ENCODE assay signal across 8 cellular contexts in the genomic region with DNA sequence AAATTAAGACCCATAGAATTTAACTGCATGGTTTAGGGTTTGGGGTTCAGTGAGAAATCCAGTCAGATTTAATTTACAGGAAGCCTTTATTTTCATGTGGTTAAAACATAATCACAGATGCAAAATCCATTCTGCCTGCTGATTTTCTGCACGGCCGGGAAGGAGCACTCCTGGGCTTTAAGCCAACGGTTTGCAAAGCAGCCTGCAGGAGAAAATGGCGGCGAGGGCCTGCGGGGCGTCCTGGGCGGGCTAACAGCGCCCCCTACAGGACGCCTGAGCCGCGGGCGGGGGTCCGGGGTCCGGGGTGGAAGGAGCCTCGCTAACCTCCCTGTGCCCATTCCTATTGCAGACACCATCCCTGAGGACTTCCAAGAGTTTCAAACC. TPM values are rescaled to one million over a fixed set of nuclear protein-coding genes. Genes with fewer than 3 reads are reported as not detected.
DNase-seq lines count a peak whose midpoint lies in the region; ATAC-seq and TF ChIP-seq lines count a peak whose summit lies in the region.

No MANE protein-coding gene starts in this region.

- no peaks in the 10 kb centered on the region for H3K9me3 ChIP-seq in gastrocnemius medialis

- no peaks in the 10 kb centered on the region for H3K27me3 ChIP-seq in gastrocnemius medialis

- H3K27ac ChIP-seq in gastrocnemius medialis: peak overlapping the region; percentile 50 to 67 (median 64)

- intact Hi-C loops in gastrocnemius medialis (cut with DNase I; ENCODE audit: low total_unique reads): loop anchor here (2.0 to 5.0 kb wide), 2 partner anchors 225 to 1058 kb away; no protein-coding TSS in a partner anchor

- in situ Hi-C loops in gastrocnemius medialis (cut with MboI; ENCODE audit: low sequenced_read_pairs in 4 of 4): loop anchor here in 1 of 4 donors (25.0 kb wide), 1 partner anchor 580 kb away; a partner anchor contains a TSS

- ATAC-seq in SK-N-SH treated with all-trans-retinoic acid at 6 μM for 48 hours: peak; percentile 31; the same call in 1 of the 3 replicates
- ATAC-seq in gastrocnemius medialis: peak; percentile 57 to 73
- ATAC-seq in GM18861 (IDR thresholded peaks at IDR 0.05; ENCODE audit: unreplicated experiment): no peak
- no peak for ATAC-seq in HG03108 (IDR thresholded peaks at IDR 0.05; ENCODE audit: unreplicated experiment)

- H3K4me3 ChIP-seq in gastrocnemius medialis: peak overlapping the region; percentile 38 to 46 (median 44)

- peaks cover 6 to 12% of the 10 kb centered on the region in 2 donors for H3K4me1 ChIP-seq in gastrocnemius medialis

- TF ChIP-seq POLR2A in gastrocnemius medialis (IDR thresholded peaks at IDR 0.05): no peak

- TF ChIP-seq CTCF in LNCAP (IDR thresholded peaks at IDR 0.05): peak; percentile 94
- peak; percentile 49 to 91 (median 75) for TF ChIP-seq CTCF in gastrocnemius medialis (IDR thresholded peaks at IDR 0.05 in 4 of 5, conservative IDR thresholded peaks at IDR 0.05 in 1 of 5)

- DNase-seq in DMS 273 treated with DMSO at 0.1 percent for 48 hours (lab: John Stamatoyannopoulos, UW) (peak; percentile 62), astrocyte of the hippocampus (ENCODE audit: low read depth, low spot score) (peak; percentile 89), hippocampal formation (lab: John Stamatoyannopoulos, UW) (peak; percentile 75 to 78), gastrocnemius medialis (peak; percentile 20 to 52)

- no peaks in the 10 kb centered on the region for H3K36me3 ChIP-seq in gastrocnemius medialis

TF ChIP-seq in SK-N-SH treated with all-trans-retinoic acid at 6 μM for 48 hours, 23 proteins besides CTCF, POLR2A, EP300 and RAD21:
- TF ChIP-seq CSDC2 (CRISPR knock-in tag; IDR thresholded peaks at IDR 0.05) (no peak), OSR1 (CRISPR knock-in tag; IDR thresholded peaks at IDR 0.05) (no peak), ZNF565 (CRISPR knock-in tag; conservative IDR thresholded peaks at IDR 0.05; ENCODE audit: low read depth) (no peak), ZC3H10 (CRISPR knock-in tag; IDR thresholded peaks at IDR 0.05) (no peak), TCF4 (CRISPR knock-in tag; IDR thresholded peaks at IDR 0.05; ENCODE audit: borderline replicate concordance) (no peak), SNAI2 (CRISPR knock-in tag; IDR thresholded peaks at IDR 0.05) (no peak), ZFP30 (CRISPR knock-in tag; IDR thresholded peaks at IDR 0.05) (no peak), ZNF8 (CRISPR knock-in tag; IDR thresholded peaks at IDR 0.05) (no peak), PPARA (CRISPR knock-in tag; IDR thresholded peaks at IDR 0.05; ENCODE audit: borderline replicate concordance) (no peak), ARNTL (CRISPR knock-in tag; IDR thresholded peaks at IDR 0.05; ENCODE audit: borderline replicate concordance, low read depth) (no peak), ZFP3 (CRISPR knock-in tag; IDR thresholded peaks at IDR 0.05) (no peak), ZNF70 (CRISPR knock-in tag; IDR thresholded peaks at IDR 0.05) (no peak), ESRRG (CRISPR knock-in tag; IDR thresholded peaks at IDR 0.05) (no peak)
- TF ChIP-seq, protein P1, sequence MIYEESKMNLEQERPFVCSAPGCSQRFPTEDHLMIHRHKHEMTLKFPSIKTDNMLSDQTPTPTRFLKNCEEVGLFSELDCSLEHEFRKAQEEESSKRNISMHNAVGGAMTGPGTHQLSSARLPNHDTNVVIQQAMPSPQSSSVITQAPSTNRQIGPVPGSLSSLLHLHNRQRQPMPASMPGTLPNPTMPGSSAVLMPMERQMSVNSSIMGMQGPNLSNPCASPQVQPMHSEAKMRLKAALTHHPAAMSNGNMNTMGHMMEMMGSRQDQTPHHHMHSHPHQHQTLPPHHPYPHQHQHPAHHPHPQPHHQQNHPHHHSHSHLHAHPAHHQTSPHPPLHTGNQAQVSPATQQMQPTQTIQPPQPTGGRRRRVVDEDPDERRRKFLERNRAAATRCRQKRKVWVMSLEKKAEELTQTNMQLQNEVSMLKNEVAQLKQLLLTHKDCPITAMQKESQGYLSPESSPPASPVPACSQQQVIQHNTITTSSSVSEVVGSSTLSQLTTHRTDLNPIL (CRISPR knock-in tag; IDR thresholded peaks at IDR 0.05; ENCODE audit: low read depth): no peak
- TF ChIP-seq, protein P2, sequence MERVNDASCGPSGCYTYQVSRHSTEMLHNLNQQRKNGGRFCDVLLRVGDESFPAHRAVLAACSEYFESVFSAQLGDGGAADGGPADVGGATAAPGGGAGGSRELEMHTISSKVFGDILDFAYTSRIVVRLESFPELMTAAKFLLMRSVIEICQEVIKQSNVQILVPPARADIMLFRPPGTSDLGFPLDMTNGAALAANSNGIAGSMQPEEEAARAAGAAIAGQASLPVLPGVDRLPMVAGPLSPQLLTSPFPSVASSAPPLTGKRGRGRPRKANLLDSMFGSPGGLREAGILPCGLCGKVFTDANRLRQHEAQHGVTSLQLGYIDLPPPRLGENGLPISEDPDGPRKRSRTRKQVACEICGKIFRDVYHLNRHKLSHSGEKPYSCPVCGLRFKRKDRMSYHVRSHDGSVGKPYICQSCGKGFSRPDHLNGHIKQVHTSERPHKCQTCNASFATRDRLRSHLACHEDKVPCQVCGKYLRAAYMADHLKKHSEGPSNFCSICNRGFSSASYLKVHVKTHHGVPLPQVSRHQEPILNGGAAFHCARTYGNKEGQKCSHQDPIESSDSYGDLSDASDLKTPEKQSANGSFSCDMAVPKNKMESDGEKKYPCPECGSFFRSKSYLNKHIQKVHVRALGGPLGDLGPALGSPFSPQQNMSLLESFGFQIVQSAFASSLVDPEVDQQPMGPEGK (CRISPR knock-in tag; IDR thresholded peaks at IDR 0.05; ENCODE audit: borderline replicate concordance): no peak

RNA-seq across cellular contexts. Expression of a gene that starts 47.6 kb away (rescaled TPM):
- total RNA-seq in gastrocnemius medialis: 100 to 1,000 TPM in 1 of 4 donors, 10 to 100 TPM in 3; 23.3 to 336 (median 38.4) TPM

Comparison
In these comparisons a context has a peak if more than half of its experiments do, and no peak if none do; other contexts are left out.
1. DNase-seq: peak in every context shown above with its lines; median percentile 89 in astrocyte of the hippocampus; 76 in hippocampal formation; 62 in DMS 273 treated with DMSO at 0.1 percent for 48 hours; 36 in gastrocnemius medialis.
2. ATAC-seq: peak in SK-N-SH treated with all-trans-retinoic acid at 6 μM for 48 hours (single experiment) and gastrocnemius medialis (2 of 2); none in GM18861 (single experiment) and HG03108 (single experiment).